Comparison of ENCODE assay signal across 25 cellular contexts in the genomic region with DNA sequence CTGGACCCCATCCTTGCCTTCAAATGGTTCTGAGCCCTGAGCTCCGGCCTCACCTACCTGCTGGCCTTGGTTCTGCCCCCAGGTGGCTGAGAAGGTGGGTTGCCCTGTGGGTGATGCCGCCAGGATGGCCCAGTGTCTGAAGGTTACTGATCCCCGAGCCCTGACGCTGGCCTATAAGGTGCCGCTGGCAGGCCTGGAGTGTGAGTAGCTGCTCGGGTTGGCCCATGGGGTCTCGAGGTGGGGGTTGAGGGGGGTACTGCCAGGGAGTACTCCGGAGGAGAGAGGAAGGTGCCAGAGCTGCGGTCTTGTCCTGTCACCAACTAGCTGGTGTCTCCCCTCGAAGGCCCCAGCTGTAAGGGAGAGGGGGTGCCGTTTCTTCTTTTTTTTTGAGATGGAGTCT.
"Had no signal": no experiment of that assay in that cellular context is flagged by ENCODE, and none has a peak within 500 bp of the region (broad histone marks: within the 10 kb centered on the region; RNA-seq: fewer than 3 reads in every experiment).

No MANE protein-coding gene starts in this region.

- H3K4me1 ChIP-seq: left lung, prostate gland, right atrium auricular region, stomach, testis, tibial artery had no signal

- H3K27ac ChIP-seq: dorsolateral prefrontal cortex, hepatocyte, left lung, neutrophil, prostate gland, right atrium auricular region, stomach, testis, tibial artery had no signal

- DNase-seq: cerebellar nuclear complex; effector CD4-positive, alpha-beta T cell; head of caudate nucleus; left cardiac atrium; mucosa of descending colon; naive B cell; stimulated activated CD4-positive, alpha-beta T cell treated with anti-CD3 and anti-CD28 coated beads, Interleukin-2, amount 100 ng/mL, for 24 hours; stimulated activated CD4-positive, alpha-beta T cell treated with anti-CD3 and anti-CD28 coated beads, Interleukin-4, amount 100 ng/mL, for 24 hours; stimulated activated naive CD4-positive, alpha-beta T cell treated with Interleukin-2 at 50 U/mL for 16 hours; stomach; testis; tibial artery had no signal

- H3K27me3 ChIP-seq: dorsolateral prefrontal cortex, hepatocyte, left lung, neutrophil, right atrium auricular region, stomach, testis, tibial artery had no signal

- ATAC-seq: left cardiac atrium; left lung; mucosa of descending colon; natural killer cell treated with Interleukin-12 subunit alpha and Interleukin-12 subunit beta and Interleukin-15 and Interleukin-18, amount 100 ng/mL, for 72 hours; sciatic nerve; stimulated activated effector memory CD8-positive, alpha-beta T cell treated with anti-CD3 and anti-CD28 coated beads, Interleukin-12 subunit alpha, Interleukin-12 subunit beta, amount 100 ng/mL, for 72 hours had no signal

- H3K36me3 ChIP-seq: left lung, neutrophil, prostate gland, right atrium auricular region had no signal

- H3K9me3 ChIP-seq: left lung, mucosa of descending colon, neutrophil, prostate gland, right atrium auricular region, stomach, testis, tibial artery had no signal

- FAIRE-seq: colon, frontal cortex had no signal

- H3K4me3 ChIP-seq: dorsolateral prefrontal cortex, hepatocyte, left lung, lung, mucosa of descending colon, prostate gland, right atrium auricular region, smooth muscle cell, stomach, testis, tibial artery had no signal
